ENCODE assay signal across 8 cellular contexts in the genomic region with DNA sequence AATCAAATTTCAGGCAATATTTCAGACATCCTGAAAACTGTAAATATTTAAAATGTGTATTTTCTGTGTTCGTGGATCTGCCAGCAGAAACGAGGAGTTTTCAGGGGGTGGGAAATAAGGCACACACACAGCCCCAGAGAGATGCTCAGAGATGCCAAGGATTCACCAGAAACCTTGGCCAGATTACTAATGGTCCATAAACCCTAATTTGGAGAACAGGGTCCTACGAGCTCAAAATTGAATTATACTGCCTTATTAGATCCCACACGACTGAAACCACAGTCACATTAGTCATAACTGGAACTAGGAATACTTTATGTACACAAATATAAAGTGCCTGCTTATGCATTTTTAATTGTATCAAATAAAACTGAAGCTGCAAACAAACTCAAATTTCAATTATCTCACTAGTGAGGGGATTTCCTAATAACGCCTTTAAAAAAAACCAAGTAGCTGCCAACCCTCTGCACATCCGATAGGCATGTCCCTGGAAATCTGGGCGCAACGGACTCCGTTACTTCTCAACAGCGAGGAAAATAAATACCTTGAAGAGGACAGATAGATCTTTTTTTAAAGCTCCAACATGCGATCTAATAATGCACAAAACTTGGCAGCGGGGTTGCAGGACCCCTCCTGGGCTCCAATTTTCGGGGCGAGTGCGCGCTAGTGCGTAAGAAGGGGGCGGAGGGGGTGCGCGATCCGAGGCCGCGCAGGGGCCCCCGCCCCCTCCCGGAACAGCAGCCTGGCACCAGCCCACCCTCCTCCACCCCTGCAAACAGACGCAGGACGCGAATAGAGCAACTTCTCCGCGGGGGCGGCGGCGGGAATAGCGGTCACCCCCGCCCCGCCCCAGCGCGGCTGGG. TPM values are rescaled to one million over a fixed set of nuclear protein-coding genes. Genes with fewer than 3 reads are reported as not detected.
DNase-seq lines count a peak whose midpoint lies in the region; ATAC-seq and TF ChIP-seq lines count a peak whose summit lies in the region.

No MANE protein-coding gene starts in this region.

- H3K9me3 Mint-ChIP-seq in activated T-helper 2 cell treated with anti-CD3 and anti-CD28 coated beads, Interferon-gamma antibody, Interleukin-2, Interleukin-4, amounts not matched to agents 10 μg/mL and 5 μg/mL and 100 μg/mL, durations not matched to agents 14 hours and 24 hours and 36 hours: no peaks in the 10 kb centered on the region

- TF ChIP-seq CTCF in ovary (IDR thresholded peaks at IDR 0.05): no peak

- peaks cover 2% of the 10 kb centered on the region for H3K36me3 ChIP-seq in NT2/D1 (ENCODE audit: insufficient read depth, insufficient read length, low read length)
- H3K36me3 ChIP-seq in ovary: no peaks in the 10 kb centered on the region

- peaks cover 35% of the 10 kb centered on the region for H3K4me1 Mint-ChIP-seq in activated T-helper 2 cell treated with anti-CD3 and anti-CD28 coated beads, Interferon-gamma antibody, Interleukin-2, Interleukin-4, amounts not matched to agents 10 μg/mL and 5 μg/mL and 100 μg/mL, durations not matched to agents 14 hours and 24 hours and 36 hours (ENCODE audit: low read depth)

- peak overlapping the region in 1 of 2 donors; percentile 63 for H3K27ac ChIP-seq in ovary

- peak; percentile 4 for ATAC-seq in HG02852 (IDR thresholded peaks at IDR 0.05; ENCODE audit: unreplicated experiment)

- H3K27ac Mint-ChIP-seq in activated T-helper 2 cell treated with anti-CD3 and anti-CD28 coated beads, Interferon-gamma antibody, Interleukin-2, Interleukin-4, amounts not matched to agents 10 μg/mL and 5 μg/mL and 100 μg/mL, durations not matched to agents 14 hours and 24 hours and 36 hours: peak overlapping the region; percentile 80

- H3K4me3 Mint-ChIP-seq in activated T-helper 2 cell treated with anti-CD3 and anti-CD28 coated beads, Interferon-gamma antibody, Interleukin-2, Interleukin-4, amounts not matched to agents 10 μg/mL and 5 μg/mL and 100 μg/mL, durations not matched to agents 14 hours and 24 hours and 36 hours (ENCODE audit: low read depth): peak overlapping the region; percentile 89

- H3K4me1 ChIP-seq in NT2/D1 (ENCODE audit: insufficient read depth, insufficient read length) (no peaks in the 10 kb centered on the region), ovary (ENCODE audit: insufficient read depth) (peaks cover 4% of the 10 kb centered on the region)

- DNase-seq in DMS79 treated with DMSO at 0.1 percent for 48 hours (lab: John Stamatoyannopoulos, UW): peak; percentile 1
- no peak for DNase-seq in DMS79 (lab: John Stamatoyannopoulos, UW)
- DNase-seq in NT2/D1 (ENCODE audit: low read depth, low spot score): no peak
- peak; percentile 30 for DNase-seq in activated T-helper 2 cell treated with anti-CD3 and anti-CD28 coated beads, Interferon-gamma antibody, Interleukin-2, Interleukin-4, amounts not matched to agents 10 μg/mL and 5 μg/mL and 100 μg/mL, durations not matched to agents 14 hours and 24 hours and 36 hours (ENCODE audit: low spot score)
- DNase-seq in glomerular visceral epithelial cell (ENCODE audit: extremely low spot score): peak; percentile 39
- peak; percentile 32 to 67 (median 60) for DNase-seq in ovary
- no peak for DNase-seq in GDM1 (lab: John Stamatoyannopoulos, UW)

- H3K9ac ChIP-seq in NT2/D1 (ENCODE audit: insufficient read length, low read depth): peak overlapping the region; percentile 54

- peaks cover 11% of the 10 kb centered on the region for H3K27me3 Mint-ChIP-seq in activated T-helper 2 cell treated with anti-CD3 and anti-CD28 coated beads, Interferon-gamma antibody, Interleukin-2, Interleukin-4, amounts not matched to agents 10 μg/mL and 5 μg/mL and 100 μg/mL, durations not matched to agents 14 hours and 24 hours and 36 hours (ENCODE audit: low read depth)

- 2 to 3% (median 2%) methylated on average over 21 to 38 of the region's 38 CpGs for WGBS in ovary, 3 donors

- TF ChIP-seq EP300 in ovary (IDR thresholded peaks at IDR 0.05): no peak

- peaks cover 5% of the 10 kb centered on the region for H3K36me3 Mint-ChIP-seq in activated T-helper 2 cell treated with anti-CD3 and anti-CD28 coated beads, Interferon-gamma antibody, Interleukin-2, Interleukin-4, amounts not matched to agents 10 μg/mL and 5 μg/mL and 100 μg/mL, durations not matched to agents 14 hours and 24 hours and 36 hours (ENCODE audit: low read depth)

- H3K9me3 ChIP-seq in NT2/D1 (ENCODE audit: insufficient read depth, low read length) (no peaks in the 10 kb centered on the region), ovary (no peaks in the 10 kb centered on the region)

- intact Hi-C loops in activated T-helper 2 cell treated with anti-CD3 and anti-CD28 coated beads, Interferon-gamma antibody, Interleukin-2, Interleukin-4, amounts not matched to agents 10 μg/mL and 5 μg/mL and 100 μg/mL, durations not matched to agents 14 hours and 24 hours and 36 hours (cut with micrococcal nuclease): loop anchor here (5.0 kb wide), 2 partner anchors 140 to 180 kb away; no protein-coding TSS in a partner anchor
- intact Hi-C loops in ovary (cut with DNase I): loop anchor here in 1 of 4 donors (5.0 kb wide), 1 partner anchor 90 kb away; no protein-coding TSS in a partner anchor

- peak overlapping the region; percentile 70 for H3K4me3 ChIP-seq in NT2/D1 (ENCODE audit: insufficient read length, low read depth)
- peak overlapping the region; percentile 62 for H3K4me3 ChIP-seq in ovary

- TF ChIP-seq POLR2A in ovary (IDR thresholded peaks at IDR 0.05): no peak

- H3K27me3 ChIP-seq in NT2/D1 (ENCODE audit: insufficient read depth, insufficient read length) (peaks cover 12% of the 10 kb centered on the region), ovary (no peaks in the 10 kb centered on the region)

RNA-seq across cellular contexts. Expression of gene CHD6, which starts 0.9 kb away (rescaled TPM):
- total RNA-seq in activated T-helper 2 cell treated with anti-CD3 and anti-CD28 coated beads, Interferon-gamma antibody, Interleukin-2, Interleukin-4, amounts not matched to agents 10 μg/mL and 5 μg/mL and 100 μg/mL, durations not matched to agents 14 hours and 24 hours and 36 hours: 32.5 and 32.7 TPM in 2 replicates
- 10 to 100 TPM; 35.8 to 82.4 (median 60.5) TPM for total RNA-seq in ovary
- polyA plus RNA-seq in ovary: 10 to 100 TPM; 12.1 to 27.7 TPM

Comparison
In these comparisons a context has a peak if more than half of its experiments do, and no peak if none do; other contexts are left out.
1. DNase-seq: peak in DMS79 treated with DMSO at 0.1 percent for 48 hours (single experiment), activated T-helper 2 cell treated with anti-CD3 and anti-CD28 coated beads, Interferon-gamma antibody, Interleukin-2, Interleukin-4, amounts not matched to agents 10 μg/mL and 5 μg/mL and 100 μg/mL, durations not matched to agents 14 hours and 24 hours and 36 hours (single experiment), glomerular visceral epithelial cell (single experiment) and ovary (5 of 5); none in DMS79 (single experiment), NT2/D1 (single experiment) and GDM1 (single experiment).